13 cellular contexts compared by ENCODE assay signal in the genomic region with DNA sequence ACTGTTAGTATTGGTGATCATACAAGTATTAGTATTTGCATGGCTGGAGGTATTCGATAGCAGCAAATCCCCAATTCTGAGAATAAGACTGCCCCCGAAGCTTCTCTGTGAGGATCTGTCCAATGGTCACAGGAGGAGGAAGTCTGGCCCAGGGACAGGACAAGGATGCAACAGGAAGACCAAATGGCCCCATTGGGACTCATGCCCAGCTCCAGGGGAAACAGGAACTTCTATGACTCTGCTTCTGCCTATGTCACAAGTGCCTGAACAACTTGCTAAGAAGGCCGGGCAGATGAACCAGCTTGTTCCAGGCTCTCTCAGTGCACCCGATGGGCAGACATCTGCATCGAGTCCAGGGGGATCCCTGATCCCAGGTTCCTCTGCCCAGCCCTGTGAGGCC.
"Had no signal": no experiment of that assay in that cellular context is flagged by ENCODE, and none has a peak within 500 bp of the region (broad histone marks: within the 10 kb centered on the region; RNA-seq: fewer than 3 reads in every experiment).

No MANE protein-coding gene starts in this region.

- DNase-seq: activated CD4-positive, CD25-positive, alpha-beta regulatory T cell; activated CD8-positive, alpha-beta memory T cell treated with anti-CD3 and anti-CD28 coated beads, Interleukin-2, amount 10 ng/mL, durations not matched to agents 7 days and 5 days; activated effector memory CD4-positive, alpha-beta T cell treated with anti-CD3 and anti-CD28 coated beads, Interleukin-2, amount 50 U/mL, for 16 hours; activated T-cell treated with anti-CD3 and anti-CD28 coated beads, Interleukin-2, amount 50 U/mL, for 24 hours; kidney; posterior cingulate gyrus; spleen; stimulated activated CD4-positive, alpha-beta T cell treated with anti-CD3 and anti-CD28 coated beads, Interleukin-1b, Interleukin-23, amount 100 ng/mL, for 48 hours; T-helper 2 cell had no signal

- H3K27me3 ChIP-seq: hepatocyte, neutrophil, spleen, tibial nerve had no signal

- H3K36me3 ChIP-seq: neutrophil, spleen, tibial nerve had no signal

- H3K4me3 ChIP-seq: hepatocyte, spleen, tibial nerve had no signal

- H3K79me2 ChIP-seq: hepatocyte had no signal

- H2AFZ ChIP-seq: hepatocyte had no signal

- H3K9me3 ChIP-seq: neutrophil had no signal

- ATAC-seq: activated CD8-positive, alpha-beta memory T cell treated with anti-CD3 and anti-CD28 coated beads, Interleukin-2, amount 10 ng/mL, durations not matched to agents 7 days and 5 days; stimulated activated memory B cell treated with anti-CD40 and anti-IgM and Interleukin-4, amounts not matched to agents 10 μg/mL and 1 μg/mL and 100 μg/mL, for 72 hours had no signal

- H3K27ac ChIP-seq: hepatocyte, neutrophil, spleen had no signal
